11 cellular contexts compared by ENCODE assay signal in the genomic region with DNA sequence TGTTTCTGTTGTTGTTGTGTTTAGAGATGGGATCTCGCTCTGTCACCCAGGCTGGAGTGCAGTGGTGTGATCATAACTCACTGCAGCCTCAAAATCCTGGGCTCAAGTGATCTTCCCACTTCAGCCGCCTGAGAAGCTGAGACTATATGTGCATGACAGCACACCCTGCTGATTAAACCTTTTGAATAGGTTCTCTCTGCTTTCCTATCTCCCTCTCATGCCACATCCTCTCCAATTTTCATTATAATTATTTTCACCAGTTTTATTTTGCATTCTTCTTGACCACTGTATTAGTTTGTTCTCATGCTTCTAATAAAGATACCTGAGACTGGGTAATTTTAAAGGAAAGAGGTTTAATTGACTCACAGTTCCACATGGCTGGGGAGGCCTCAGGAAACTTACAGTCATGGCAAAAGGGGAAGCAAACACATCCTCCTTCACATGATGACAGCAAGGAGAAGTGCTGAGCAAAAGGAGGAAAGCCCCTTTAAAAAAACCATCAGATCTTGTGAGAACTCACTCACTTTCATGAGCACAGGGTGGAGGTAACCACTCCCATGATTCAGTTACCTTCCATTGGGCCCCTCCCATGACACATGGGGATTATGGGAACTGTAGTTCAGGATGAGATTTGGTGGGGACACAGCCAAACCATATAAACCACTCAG. TPM values are rescaled to one million over a fixed set of nuclear protein-coding genes. Genes with fewer than 3 reads are reported as not detected.
DNase-seq lines count a peak whose midpoint lies in the region; ATAC-seq and TF ChIP-seq lines count a peak whose summit lies in the region.
"Had no signal": no experiment of that assay in that cellular context is flagged by ENCODE, and none has a peak within 500 bp of the region (broad histone marks: within the 10 kb centered on the region; RNA-seq: fewer than 3 reads in every experiment).

No MANE protein-coding gene starts in this region.

- H3K9ac ChIP-seq in SK-N-SH: no peak overlapping the region
- H3K9ac ChIP-seq in neuronal stem cell (ENCODE audit: low read depth, low read length, poor library complexity): no peak overlapping the region

- DNase-seq in SK-N-SH (no peak), T-helper 17 cell (no peak), DMS114 treated with DMSO at 0.1 percent for 48 hours (lab: John Stamatoyannopoulos, UW; ENCODE audit: unreplicated experiment) (no peak), occipital lobe (lab: John Stamatoyannopoulos, UW) (no peak), neuronal stem cell (ENCODE audit: low spot score) (no peak)
- peak; percentile 22 for DNase-seq in stimulated activated CD4-positive, alpha-beta T cell treated with anti-CD3 and anti-CD28 coated beads, Interleukin-12 subunit alpha, Interleukin-12 subunit beta, amount 100 ng/mL, for 4 hours
- DNase-seq: ACHN, gastrocnemius medialis had no signal

- H3K27me3 Mint-ChIP-seq in T-helper 17 cell: no peaks in the 10 kb centered on the region

- H3K27me3 ChIP-seq in SK-N-SH (ENCODE audit: insufficient read depth) (no peaks in the 10 kb centered on the region), neuronal stem cell (ENCODE audit: control insufficient read depth in 3 of 3, insufficient read depth in 3 of 3, low read depth in 1 of 3, low read length in 3 of 3) (no peaks in the 10 kb centered on the region)
- H3K27me3 ChIP-seq: gastrocnemius medialis had no signal

- H3K9me2 ChIP-seq in SK-N-SH: no peaks in the 10 kb centered on the region

- H3K9me3 ChIP-seq in SK-N-SH (peaks cover 5% of the 10 kb centered on the region), T-helper 17 cell (ENCODE audit: control insufficient read depth, low read length, poor library complexity, severe bottlenecking) (peaks cover 2% of the 10 kb centered on the region), neuronal stem cell (replicated peaks in 1 of 2; ENCODE audit: control insufficient read depth in 2 of 2, insufficient read depth in 1 of 2, low read depth in 1 of 2, low read length in 2 of 2) (peaks cover 0 to 11% of the 10 kb centered on the region in 2 donors)

- peaks cover 30 to 45% of the 10 kb centered on the region in 2 experiments for H3K36me3 ChIP-seq in SK-N-SH (replicated peaks in 1 of 2; ENCODE audit: control insufficient read depth in 1 of 2, insufficient read depth in 2 of 2, low read length in 1 of 2)
- H3K36me3 ChIP-seq in neuronal stem cell (replicated peaks in 1 of 2; ENCODE audit: control insufficient read depth in 2 of 2, insufficient read depth in 2 of 2, low read length in 2 of 2): peaks cover 4 to 80% of the 10 kb centered on the region in 2 donors

- no peaks in the 10 kb centered on the region for H3F3A ChIP-seq in SK-N-SH (replicated peaks; ENCODE audit: insufficient read depth)

- no peak for TF ChIP-seq CTCF in SK-N-SH (IDR thresholded peaks at IDR 0.05)

- H2AFZ ChIP-seq in SK-N-SH (ENCODE audit: low read depth) (no peak overlapping the region), neuronal stem cell (ENCODE audit: low read length) (no peak overlapping the region)

- H3K79me2 ChIP-seq in SK-N-SH (ENCODE audit: insufficient read depth): peaks cover 38% of the 10 kb centered on the region

- no peak overlapping the region for H2AK5ac ChIP-seq in neuronal stem cell (ENCODE audit: low read depth, low read length)

- H3K4me1 ChIP-seq in SK-N-SH (ENCODE audit: control insufficient read depth in 1 of 2, insufficient read depth in 2 of 2, low read depth in 1 of 2, low read length in 1 of 2) (no peaks in the 10 kb centered on the region; a peak in 1 of 4 replicates), neuronal stem cell (ENCODE audit: control insufficient read depth in 2 of 2, insufficient read depth in 1 of 2, low read depth in 1 of 2, low read length in 2 of 2) (peaks cover 0 to 3% of the 10 kb centered on the region in 2 donors)

- H2BK120ac ChIP-seq in neuronal stem cell (ENCODE audit: low read depth, low read length): no peak overlapping the region

- no peak overlapping the region for H3K23ac ChIP-seq in neuronal stem cell (ENCODE audit: low read depth, low read length, poor library complexity)

- peak overlapping the region; percentile 90 for H3K27ac Mint-ChIP-seq in T-helper 17 cell

- no peak for TF ChIP-seq RAD21 in SK-N-SH (IDR thresholded peaks at IDR 0.05; ENCODE audit: low read length)

- no peak overlapping the region for H4K91ac ChIP-seq in neuronal stem cell (ENCODE audit: low read depth, low read length, poor library complexity)

- no peaks in the 10 kb centered on the region for H3K79me1 ChIP-seq in neuronal stem cell (ENCODE audit: low read depth, low read length)

- no peak overlapping the region for H2BK15ac ChIP-seq in neuronal stem cell (ENCODE audit: low read length)

- H3K14ac ChIP-seq in neuronal stem cell (ENCODE audit: low read length): no peak overlapping the region

- H3K4me3 Mint-ChIP-seq in T-helper 17 cell: no peak overlapping the region

- no peak overlapping the region for H4K8ac ChIP-seq in neuronal stem cell (ENCODE audit: low read depth, low read length)

- ATAC-seq in SK-N-SH treated with all-trans-retinoic acid at 6 μM for 48 hours (peak; percentile 59; the same call in 2 of the 3 replicates), HG02623 (IDR thresholded peaks at IDR 0.05; ENCODE audit: unreplicated experiment) (peak; percentile 62), T-helper 17 cell (peak; percentile 61)
- ATAC-seq: gastrocnemius medialis had no signal

- no peak for TF ChIP-seq EP300 in SK-N-SH (IDR thresholded peaks at IDR 0.05; ENCODE audit: borderline replicate concordance in 1 of 2, low read depth in 1 of 2, low read length in 1 of 2)

- no peaks in the 10 kb centered on the region for H4K20me1 ChIP-seq in SK-N-SH (ENCODE audit: insufficient read depth)

- CTCF ChIA-PET in SK-N-SH (lab: Yijun Ruan, JAX): no interaction called here

- H3K4me1 Mint-ChIP-seq in T-helper 17 cell: peaks cover 24% of the 10 kb centered on the region

- H3K27ac ChIP-seq in SK-N-SH (ENCODE audit: low read depth in 2 of 2, low read length in 1 of 2): no peak overlapping the region
- H3K27ac ChIP-seq in neuronal stem cell (replicated peaks; ENCODE audit: low read length): no peak overlapping the region
- H3K27ac ChIP-seq: gastrocnemius medialis, RWPE1 had no signal

- no peak overlapping the region for H3K4ac ChIP-seq in neuronal stem cell (ENCODE audit: low read length)

- H2BK12ac ChIP-seq in neuronal stem cell (ENCODE audit: low read length): no peak overlapping the region

- no peak overlapping the region for H3K18ac ChIP-seq in neuronal stem cell (ENCODE audit: low read length)

- no peak overlapping the region for H3K4me2 ChIP-seq in SK-N-SH
- no peak overlapping the region for H3K4me2 ChIP-seq in neuronal stem cell (ENCODE audit: insufficient read depth, low read length, poor library complexity, severe bottlenecking)

- H3K4me3 ChIP-seq in SK-N-SH (ENCODE audit: low read depth in 2 of 2, low read length in 1 of 2) (no peak overlapping the region), neuronal stem cell (ENCODE audit: low read length in 2 of 2) (no peak overlapping the region)
- H3K4me3 ChIP-seq: gastrocnemius medialis had no signal

- 94% methylated on average over 2 of the region's 2 CpGs for WGBS in SK-N-SH (ENCODE audit: low lambda C conversion rate)
- no CpG with 5 or more reads among the region's 2 CpGs for WGBS in neuronal stem cell (ENCODE audit: extremely low coverage in 2 of 2, insufficient read length in 2 of 2, insufficient replicate concordance in 1 of 2), 2 donors

- POLR2A ChIA-PET in SK-N-SH (lab: Yijun Ruan, JAX): interaction anchor here (1.0 kb wide), 1 partner anchor 13 kb away, joined by 3 read pairs; a partner anchor contains a TSS

- peaks cover 26% of the 10 kb centered on the region for H3K36me3 Mint-ChIP-seq in T-helper 17 cell (ENCODE audit: low read depth)

- no peak overlapping the region for H2BK5ac ChIP-seq in neuronal stem cell (ENCODE audit: low read length)

TF ChIP-seq in SK-N-SH treated with all-trans-retinoic acid at 6 μM for 48 hours, 23 proteins besides CTCF, POLR2A, EP300 and RAD21 (continues in another document):
- TF ChIP-seq ZNF70 (CRISPR knock-in tag; IDR thresholded peaks at IDR 0.05) (no peak), ESRRG (CRISPR knock-in tag; IDR thresholded peaks at IDR 0.05) (no peak), TOX (CRISPR knock-in tag; IDR thresholded peaks at IDR 0.05; ENCODE audit: borderline replicate concordance) (no peak)
- TF ChIP-seq, protein P1, sequence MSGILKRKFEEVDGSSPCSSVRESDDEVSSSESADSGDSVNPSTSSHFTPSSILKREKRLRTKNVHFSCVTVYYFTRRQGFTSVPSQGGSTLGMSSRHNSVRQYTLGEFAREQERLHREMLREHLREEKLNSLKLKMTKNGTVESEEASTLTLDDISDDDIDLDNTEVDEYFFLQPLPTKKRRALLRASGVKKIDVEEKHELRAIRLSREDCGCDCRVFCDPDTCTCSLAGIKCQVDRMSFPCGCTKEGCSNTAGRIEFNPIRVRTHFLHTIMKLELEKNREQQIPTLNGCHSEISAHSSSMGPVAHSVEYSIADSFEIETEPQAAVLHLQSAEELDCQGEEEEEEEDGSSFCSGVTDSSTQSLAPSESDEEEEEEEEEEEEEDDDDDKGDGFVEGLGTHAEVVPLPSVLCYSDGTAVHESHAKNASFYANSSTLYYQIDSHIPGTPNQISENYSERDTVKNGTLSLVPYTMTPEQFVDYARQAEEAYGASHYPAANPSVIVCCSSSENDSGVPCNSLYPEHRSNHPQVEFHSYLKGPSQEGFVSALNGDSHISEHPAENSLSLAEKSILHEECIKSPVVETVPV (CRISPR knock-in tag; IDR thresholded peaks at IDR 0.05): no peak

RNA-seq across cellular contexts. Expression of a gene that starts 12.9 kb away (rescaled TPM):
- 45.7 and 67.0 TPM in 2 replicates for polyA plus RNA-seq in SK-N-SH (2012; rRNA removed)
- 59.4 and 65.7 TPM in 2 replicates for polyA plus RNA-seq in SK-N-SH (2012; cell fraction: cytosol; rRNA removed)
- polyA plus RNA-seq in SK-N-SH (2012; cell fraction: nucleus; rRNA removed): 79.2 and 102 TPM in 2 replicates
- total RNA-seq in T-helper 17 cell: 10 to 100 TPM; 25.9 to 27.4 TPM
- 45.2 TPM for total RNA-seq in occipital lobe
- 26.1 TPM for polyA plus RNA-seq in neuronal stem cell (2013, experiment 1 of 2)
- 28.8 TPM for polyA plus RNA-seq in neuronal stem cell (2013, experiment 2 of 2)
